ENCODE assay signal across 10 cellular contexts in the genomic region with DNA sequence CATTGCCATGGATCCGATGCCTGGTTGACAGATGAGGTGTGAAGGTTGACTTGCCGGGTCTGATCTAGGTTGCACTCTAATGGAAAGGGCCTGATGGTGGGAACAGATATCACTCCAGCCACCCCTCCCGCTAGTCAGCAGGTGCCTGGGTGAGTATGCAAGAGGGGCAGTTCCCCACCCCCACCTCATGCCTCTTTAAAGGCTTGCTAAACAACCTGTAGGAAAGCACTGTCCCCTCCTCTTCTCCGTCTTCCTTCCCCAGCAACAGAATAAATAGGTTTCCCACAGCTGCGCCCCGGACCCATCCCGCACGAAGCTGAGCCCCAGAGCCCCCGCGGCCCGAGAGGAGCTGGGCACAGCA. TPM values are rescaled to one million over a fixed set of nuclear protein-coding genes. Genes with fewer than 3 reads are reported as not detected.
A peak's percentile ranks its signal among the peaks of the same experiment; 100 is the strongest.
DNase-seq lines count a peak whose midpoint lies in the region; ATAC-seq and TF ChIP-seq lines count a peak whose summit lies in the region.
"Had no signal": no experiment of that assay in that cellular context is flagged by ENCODE, and none has a peak within 500 bp of the region (broad histone marks: within the 10 kb centered on the region; RNA-seq: fewer than 3 reads in every experiment).

No MANE protein-coding gene starts in this region.

- H3K27me3 ChIP-seq in breast epithelium = peaks cover 6 to 77% of the 10 kb centered on the region in 2 donors
- peaks cover 48% of the 10 kb centered on the region for H3K27me3 ChIP-seq in mammary epithelial cell (ENCODE audit: insufficient read depth, low read length)

- POLR2A ChIA-PET in naive thymus-derived CD8-positive, alpha-beta T cell (lab: Charles Lee) = no interaction called here

- no peak for TF ChIP-seq POLR2A in breast epithelium (IDR thresholded peaks at IDR 0.05)

- H3K79me2 ChIP-seq in mammary epithelial cell (ENCODE audit: insufficient read depth, low read length) = no peaks in the 10 kb centered on the region

- CTCF ChIA-PET in mammary epithelial cell (lab: Charles Lee; ENCODE audit: low non-redundant PET) = no interaction called here

- no peak for TF ChIP-seq CTCF in breast epithelium (IDR thresholded peaks at IDR 0.05)
- TF ChIP-seq CTCF in mammary epithelial cell (conservative IDR thresholded peaks at IDR 0.05 in 1 of 2, IDR thresholded peaks at IDR 0.05 in 1 of 2; ENCODE audit: extremely low read depth in 1 of 2, insufficient read depth in 1 of 2, low read depth in 1 of 2, low read length in 2 of 2) = no peak
- TF ChIP-seq CTCF in type B pancreatic cell (conservative IDR thresholded peaks at IDR 0.05) = no peak

- no peaks in the 10 kb centered on the region for H4K20me1 ChIP-seq in mammary epithelial cell (ENCODE audit: insufficient read depth, low read length)

- no peaks in the 10 kb centered on the region for H3K36me3 Mint-ChIP-seq in activated naive CD8-positive, alpha-beta T cell treated with anti-CD3 and anti-CD28 coated beads, Interleukin-2, amount 50 U/mL, for 24 hours (ENCODE audit: low read depth)
- H3K36me3 Mint-ChIP-seq in naive thymus-derived CD8-positive, alpha-beta T cell = peaks cover 0 to 3% (median 0%) of the 10 kb centered on the region in 3 donors
- H3K36me3 Mint-ChIP-seq in type B pancreatic cell = no peaks in the 10 kb centered on the region

- H3K4me3 Mint-ChIP-seq in activated naive CD8-positive, alpha-beta T cell treated with anti-CD3 and anti-CD28 coated beads, Interleukin-2, amount 50 U/mL, for 24 hours = peak overlapping the region; percentile 33
- peak overlapping the region; percentile 15 to 93 (median 74) for H3K4me3 Mint-ChIP-seq in naive thymus-derived CD8-positive, alpha-beta T cell
- H3K4me3 Mint-ChIP-seq in type B pancreatic cell = peak overlapping the region; percentile 91

- peaks cover 21 to 23% of the 10 kb centered on the region in 2 donors for H3K4me1 ChIP-seq in breast epithelium
- H3K4me1 ChIP-seq in mammary epithelial cell (ENCODE audit: insufficient read depth, low read length) = peaks cover 3% of the 10 kb centered on the region

- 25% methylated on average over 7 of the region's 11 CpGs for WGBS in mammary epithelial cell (ENCODE audit: low coverage, missing lambda C conversion rate)

- dilution Hi-C loops in mammary epithelial cell (cut with HindIII; ENCODE audit: low sequenced_read_pairs) = no loop called here

- in situ Hi-C loops in mammary epithelial cell (cut with MboI; ENCODE audit: low sequenced_read_pairs in 2 of 2) = no loop called here

- H3K9me3 ChIP-seq in breast epithelium (no peaks in the 10 kb centered on the region), mammary epithelial cell (replicated peaks; ENCODE audit: insufficient read depth, low read length) (no peaks in the 10 kb centered on the region)

- H3K27me3 Mint-ChIP-seq in activated naive CD8-positive, alpha-beta T cell treated with anti-CD3 and anti-CD28 coated beads, Interleukin-2, amount 50 U/mL, for 24 hours = peaks cover 62% of the 10 kb centered on the region
- H3K27me3 Mint-ChIP-seq in naive thymus-derived CD8-positive, alpha-beta T cell = peaks cover 35 to 81% (median 63%) of the 10 kb centered on the region in 5 donors
- peaks cover 87% of the 10 kb centered on the region for H3K27me3 Mint-ChIP-seq in type B pancreatic cell

- H3K4me1 Mint-ChIP-seq in activated naive CD8-positive, alpha-beta T cell treated with anti-CD3 and anti-CD28 coated beads, Interleukin-2, amount 50 U/mL, for 24 hours = peaks cover 8% of the 10 kb centered on the region
- H3K4me1 Mint-ChIP-seq in naive thymus-derived CD8-positive, alpha-beta T cell = peaks cover 6 to 27% (median 21%) of the 10 kb centered on the region in 4 donors
- H3K4me1 Mint-ChIP-seq in type B pancreatic cell (ENCODE audit: unreplicated experiment) = no peaks in the 10 kb centered on the region

- no peak overlapping the region for H2AFZ ChIP-seq in mammary epithelial cell (ENCODE audit: low read depth, low read length)

- H3K27ac Mint-ChIP-seq in activated naive CD8-positive, alpha-beta T cell treated with anti-CD3 and anti-CD28 coated beads, Interleukin-2, amount 50 U/mL, for 24 hours = no peak overlapping the region
- H3K27ac Mint-ChIP-seq in naive thymus-derived CD8-positive, alpha-beta T cell = peak overlapping the region in 1 of 10 donors; percentile 63
- no peak overlapping the region for H3K27ac Mint-ChIP-seq in type B pancreatic cell

- no peaks in the 10 kb centered on the region for H3K9me3 Mint-ChIP-seq in activated naive CD8-positive, alpha-beta T cell treated with anti-CD3 and anti-CD28 coated beads, Interleukin-2, amount 50 U/mL, for 24 hours
- H3K9me3 Mint-ChIP-seq in naive thymus-derived CD8-positive, alpha-beta T cell = no peaks in the 10 kb centered on the region
- peaks cover 5% of the 10 kb centered on the region for H3K9me3 Mint-ChIP-seq in type B pancreatic cell

- no peak overlapping the region for H3K4me2 ChIP-seq in mammary epithelial cell (ENCODE audit: insufficient read depth, low read depth, low read length)

- no TSS peak for BruUV-seq in mammary epithelial cell (replicated peaks; lab: Mats Ljungman, UMichigan)

- H3K4me3 ChIP-seq in breast epithelium (peak overlapping the region; percentile 48 to 79 (median 59)), mammary epithelial cell (replicated peaks in 1 of 3; ENCODE audit: insufficient read depth in 1 of 3, low read depth in 2 of 3, low read length in 3 of 3) (no peak overlapping the region)
- H3K4me3 ChIP-seq: GM12878 had no signal

- no peak overlapping the region for H3K9ac ChIP-seq in mammary epithelial cell (ENCODE audit: insufficient read depth, low read length)

- intact Hi-C loops in breast epithelium (cut with DNase I; ENCODE audit: low total_unique reads) = no loop called here
- intact Hi-C loops in mammary epithelial cell (cut with micrococcal nuclease) = no loop called here

- H3K36me3 ChIP-seq in breast epithelium (no peaks in the 10 kb centered on the region), mammary epithelial cell (ENCODE audit: insufficient read depth, low read length) (no peaks in the 10 kb centered on the region)

- H3K27ac ChIP-seq in breast epithelium = no peak overlapping the region
- no peak overlapping the region for H3K27ac ChIP-seq in mammary epithelial cell (ENCODE audit: insufficient read depth, low read depth, low read length)

- ATAC-seq in activated naive CD8-positive, alpha-beta T cell treated with anti-CD3 and anti-CD28 coated beads, Interleukin-2, amount 50 U/mL, for 24 hours = no peak
- ATAC-seq in naive thymus-derived CD8-positive, alpha-beta T cell = no peak
- ATAC-seq in GM18520 (IDR thresholded peaks at IDR 0.05; ENCODE audit: unreplicated experiment) = no peak
- ATAC-seq: GM12878 had no signal

- DNase-seq in breast epithelium (ENCODE audit: low spot score in 2 of 2) = peak in 1 of 2 donors; percentile 30
- no peak for DNase-seq in mammary epithelial cell
- DNase-seq in activated naive CD8-positive, alpha-beta T cell treated with anti-CD3 and anti-CD28 coated beads, Interleukin-2, amount 50 U/mL, for 24 hours = no peak
- no peak for DNase-seq in naive thymus-derived CD8-positive, alpha-beta T cell
- no peak for DNase-seq in type B pancreatic cell (ENCODE audit: extremely low spot score, unreplicated experiment)
- no peak for DNase-seq in dermis blood vessel endothelial cell
- DNase-seq in stimulated activated CD4-positive, alpha-beta T cell treated with anti-CD3 and anti-CD28 coated beads, Interleukin-12 subunit alpha, Interleukin-12 subunit beta, amount 100 ng/mL, for 4 hours = no peak
- DNase-seq: small intestine had no signal

RNA-seq across cellular contexts. Expression of a gene that starts 0.7 kb away (rescaled TPM):
- total RNA-seq in breast epithelium = under 1 TPM in 2 of 3 donors, not detected in 1; under 0.01 TPM
- total RNA-seq in mammary epithelial cell = not detected
- not detected for polyA plus RNA-seq in mammary epithelial cell
- polyA minus RNA-seq in mammary epithelial cell = not detected
- total RNA-seq in naive thymus-derived CD8-positive, alpha-beta T cell = under 1 TPM; 0.49 to 0.60 TPM
- under 1 TPM; 0.19 to 0.60 (median 0.48) TPM for polyA plus RNA-seq in naive thymus-derived CD8-positive, alpha-beta T cell
- total RNA-seq in type B pancreatic cell (ENCODE audit: low replicate concordance) = 0.92 and 1.2 TPM in 2 replicates
- total RNA-seq in dermis blood vessel endothelial cell = not detected in 2 replicates
- total RNA-seq: GM12878 had no signal
- polyA plus RNA-seq: GM12878 had no signal

Comparison
In these comparisons a context has a peak if more than half of its experiments do, and no peak if none do; other contexts are left out.
1. H3K4me3 ChIP-seq: peak in breast epithelium (3 of 3); none in mammary epithelial cell (0 of 3).
2. H3K4me3 Mint-ChIP-seq: peak in every context shown above with its lines; median percentile 91 in type B pancreatic cell; 74 in naive thymus-derived CD8-positive, alpha-beta T cell; 33 in activated naive CD8-positive, alpha-beta T cell treated with anti-CD3 and anti-CD28 coated beads, Interleukin-2, amount 50 U/mL, for 24 hours.